Comparison of ENCODE assay signal across 8 cellular contexts in genomic region chr5:179906294-179906794, GRCh38. TPM values are rescaled to one million over a fixed set of nuclear protein-coding genes. Genes with fewer than 3 reads are reported as not detected.
DNase-seq lines count a peak whose midpoint lies in the region; ATAC-seq and TF ChIP-seq lines count a peak whose summit lies in the region.

No MANE protein-coding gene starts in this region.

- H3K27me3 Mint-ChIP-seq in endothelial cell (ENCODE audit: unreplicated experiment), result peaks cover 3% of the 10 kb centered on the region
- H3K27me3 Mint-ChIP-seq in progenitor cell of endocrine pancreas, result peaks cover 8% of the 10 kb centered on the region

- H3F3A ChIP-seq in PC-3 (ENCODE audit: low read length, unreplicated experiment), result no peaks in the 10 kb centered on the region

- H3K9me2 ChIP-seq in PC-3 (replicated peaks; ENCODE audit: low read length), result no peaks in the 10 kb centered on the region

- peaks cover 16% of the 10 kb centered on the region for H3K36me3 ChIP-seq in GM06990 (ENCODE audit: control insufficient read depth, insufficient read depth, low read length)
- H3K36me3 ChIP-seq in PC-3 (ENCODE audit: low read depth, low read length), result no peaks in the 10 kb centered on the region; the same call in none of the 2 replicates

- H3K4me3 ChIP-seq in GM06990 (replicated peaks; ENCODE audit: low read depth, low read length) (peak overlapping the region; percentile 85), PC-3 (ENCODE audit: low read length) (peak overlapping the region; percentile 87)

- 0 out of 2 replicates have a peak overlapping the region, but pooled peaks have one; percentile 60 for H2AFZ ChIP-seq in PC-3 (ENCODE audit: low read length)

- intact Hi-C loops in PC-3 (cut with micrococcal nuclease), result loop anchor here (2.0 to 5.0 kb wide), 2 partner anchors 162 to 186 kb away; no protein-coding TSS in a partner anchor
- intact Hi-C loops in cardiac septum (cut with DNase I), result loop anchor here (2.0 to 5.0 kb wide), 3 partner anchors 40 to 166 kb away; partner anchors contain the start of genes MGAT4B and RNF130

- H3K4me3 Mint-ChIP-seq in endothelial cell (ENCODE audit: unreplicated experiment) (peak overlapping the region; percentile 93), progenitor cell of endocrine pancreas (ENCODE audit: low read depth) (peak overlapping the region; percentile 83)

- H3K9me3 Mint-ChIP-seq in endothelial cell (ENCODE audit: unreplicated experiment), result no peaks in the 10 kb centered on the region
- no peaks in the 10 kb centered on the region for H3K9me3 Mint-ChIP-seq in progenitor cell of endocrine pancreas (ENCODE audit: low read depth)

- no peak for TF ChIP-seq CTCF in GM06990 (IDR thresholded peaks at IDR 0.05; ENCODE audit: insufficient read depth, low read length, poor library complexity, severe bottlenecking)
- TF ChIP-seq CTCF in PC-3 (conservative IDR thresholded peaks at IDR 0.05; ENCODE audit: low read depth, low read length), result no peak
- TF ChIP-seq CTCF in endothelial cell (IDR thresholded peaks at IDR 0.05; ENCODE audit: unreplicated experiment), result no peak
- no peak for TF ChIP-seq CTCF in progenitor cell of endocrine pancreas (IDR thresholded peaks at IDR 0.05; ENCODE audit: unreplicated experiment)

- H3K4me2 ChIP-seq in PC-3 (ENCODE audit: low read length), result peak overlapping the region; percentile 96

- no TSS peak for BruUV-seq in PC-3 (replicated peaks; lab: Mats Ljungman, UMichigan)

- peak overlapping the region; percentile 79 for H3K27ac Mint-ChIP-seq in endothelial cell (ENCODE audit: unreplicated experiment)
- H3K27ac Mint-ChIP-seq in progenitor cell of endocrine pancreas, result no peak overlapping the region

- peaks cover 13% of the 10 kb centered on the region for H3K4me1 ChIP-seq in PC-3 (ENCODE audit: insufficient read depth, low read length)

- DNase-seq in GM06990 (ENCODE audit: extremely low read depth, insufficient read length), result no peak
- DNase-seq in PC-3, result no peak
- DNase-seq in endothelial cell (ENCODE audit: low spot score), result no peak
- no peak for DNase-seq in progenitor cell of endocrine pancreas (ENCODE audit: low spot score, unreplicated experiment)
- DNase-seq in occipital lobe (lab: John Stamatoyannopoulos, UW), result no peak
- DNase-seq in nucleus accumbens (lab: John Stamatoyannopoulos, UW), result no peak
- DNase-seq in AG08395 (ENCODE audit: low spot score), result no peak
- no peak for DNase-seq in cardiac septum (ENCODE audit: low spot score)

- peaks cover 22% of the 10 kb centered on the region for H3K36me3 Mint-ChIP-seq in endothelial cell (ENCODE audit: low read depth, unreplicated experiment)
- H3K36me3 Mint-ChIP-seq in progenitor cell of endocrine pancreas (ENCODE audit: insufficient read depth), result peaks cover 7% of the 10 kb centered on the region

- no peaks in the 10 kb centered on the region for H3K9me3 ChIP-seq in PC-3 (ENCODE audit: low read length)

- peaks cover 10% of the 10 kb centered on the region for H3K4me1 Mint-ChIP-seq in endothelial cell (ENCODE audit: unreplicated experiment)
- H3K4me1 Mint-ChIP-seq in progenitor cell of endocrine pancreas (ENCODE audit: low read depth), result peaks cover 3% of the 10 kb centered on the region

- H3K79me2 ChIP-seq in PC-3 (ENCODE audit: low read length), result peaks cover 29% of the 10 kb centered on the region

- POLR2A ChIA-PET in PC-3 (lab: Charles Lee; ENCODE audit: unreplicated experiment), result interaction anchor here (0.7 kb wide), 1 partner anchor 91 kb away, joined by 4 read pairs; no protein-coding TSS in a partner anchor

- no peak overlapping the region for H3K27ac ChIP-seq in PC-3 (ENCODE audit: low read length)

- H3K9ac ChIP-seq in PC-3 (ENCODE audit: low read length), result peak overlapping the region; percentile 62

- CTCF ChIA-PET in PC-3 (lab: Charles Lee), result no interaction called here

- H3K27me3 ChIP-seq in GM06990 (replicated peaks; ENCODE audit: control insufficient read depth, insufficient read depth, low read length) (no peaks in the 10 kb centered on the region), PC-3 (ENCODE audit: low read length) (no peaks in the 10 kb centered on the region)

- ATAC-seq in PC-3, result no peak

- peaks cover 4% of the 10 kb centered on the region; the same call in 1 of the 2 replicates for H4K20me1 ChIP-seq in PC-3 (ENCODE audit: low read length)

RNA-seq across cellular contexts. Expression of gene TBC1D9B, which starts 1.4 kb away (rescaled TPM):
- total RNA-seq in PC-3 (2014; rRNA removed), result 44.9 and 67.7 TPM in 2 replicates
- total RNA-seq in endothelial cell (ENCODE audit: unreplicated experiment), result 138 TPM
- total RNA-seq in progenitor cell of endocrine pancreas, result 128 and 135 TPM in 2 replicates
- 23.9 TPM for total RNA-seq in occipital lobe
- total RNA-seq in cardiac septum, result 41.3 TPM

RNA-seq across cellular contexts. Expression of gene MRNIP, which starts 47.7 kb away (rescaled TPM):
- 20.2 and 26.1 TPM in 2 replicates for total RNA-seq in PC-3 (2014; rRNA removed)
- 38.5 TPM for total RNA-seq in endothelial cell (ENCODE audit: unreplicated experiment)
- total RNA-seq in progenitor cell of endocrine pancreas, result 61.4 and 63.4 TPM in 2 replicates
- total RNA-seq in occipital lobe, result 26.7 TPM
- 15.3 TPM for total RNA-seq in cardiac septum
